Comparison of ENCODE assay signal across 8 cellular contexts in the genomic region with DNA sequence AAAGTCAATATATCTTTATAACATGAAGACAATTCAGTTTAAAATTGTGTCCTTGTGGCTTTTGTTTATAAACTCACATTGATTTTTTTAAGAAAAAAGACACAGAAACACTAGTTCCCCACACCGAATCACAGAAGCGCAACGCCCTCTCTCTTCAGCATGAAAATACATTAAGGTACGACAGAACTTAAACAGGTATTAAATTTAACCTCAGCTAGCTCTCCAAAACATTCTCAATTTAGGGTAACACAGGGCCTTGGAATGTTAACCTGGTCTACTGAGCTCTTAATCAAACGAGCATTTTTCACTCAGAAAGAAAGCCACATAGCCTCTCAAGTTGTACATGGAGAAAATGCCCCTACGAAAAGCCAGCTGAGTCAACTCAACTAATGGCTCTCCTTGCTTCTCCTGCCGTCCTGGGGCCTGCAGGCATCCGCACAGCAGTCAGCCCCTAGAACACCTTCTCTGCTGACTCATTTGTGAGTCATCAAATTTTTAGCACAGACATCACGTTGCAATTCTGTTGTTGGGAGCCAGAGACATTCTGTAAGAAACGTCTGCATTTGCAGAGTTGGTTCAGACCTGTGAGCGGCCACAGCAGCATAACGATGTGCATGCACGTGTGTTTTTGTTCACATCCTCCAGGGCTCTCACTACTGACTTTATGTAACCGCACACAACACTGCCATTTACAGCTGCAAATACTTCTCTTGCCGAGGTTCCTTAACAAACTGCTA.
DNase-seq lines count a peak whose midpoint lies in the region; ATAC-seq and TF ChIP-seq lines count a peak whose summit lies in the region.

No MANE protein-coding gene starts in this region.

- no peaks in the 10 kb centered on the region for H3K27me3 Mint-ChIP-seq in activated CD4-positive, alpha-beta memory T cell treated with anti-CD3 and anti-CD28 coated beads, Interleukin-2, amount 10 ng/mL, durations not matched to agents 7 days and 5 days

- no peak overlapping the region for H3K4me3 Mint-ChIP-seq in activated CD4-positive, alpha-beta memory T cell treated with anti-CD3 and anti-CD28 coated beads, Interleukin-2, amount 10 ng/mL, durations not matched to agents 7 days and 5 days

- peak; percentile 91 for DNase-seq in AG10803 (ENCODE audit: low read depth)
- DNase-seq in KBM-7, result peak; percentile 29
- DNase-seq in astrocyte of the hippocampus (ENCODE audit: low read depth, low spot score), result peak; percentile 96
- DNase-seq in kidney epithelial cell (ENCODE audit: low read depth), result peak; percentile 97
- no peak for DNase-seq in right cardiac atrium
- no peak for DNase-seq in NCI-H1694 treated with DMSO at 0.1 percent for 48 hours (lab: John Stamatoyannopoulos, UW)
- no peak for DNase-seq in activated CD4-positive, alpha-beta memory T cell treated with anti-CD3 and anti-CD28 coated beads, Interleukin-2, amount 10 ng/mL, durations not matched to agents 7 days and 5 days

- H3K4me1 Mint-ChIP-seq in activated CD4-positive, alpha-beta memory T cell treated with anti-CD3 and anti-CD28 coated beads, Interleukin-2, amount 10 ng/mL, durations not matched to agents 7 days and 5 days, result no peaks in the 10 kb centered on the region

- H3K27ac ChIP-seq in right cardiac atrium (ENCODE audit: low read length), result no peak overlapping the region

- H3K27me3 ChIP-seq in kidney epithelial cell (ENCODE audit: control insufficient read depth, insufficient read depth, low read length) (no peaks in the 10 kb centered on the region), right cardiac atrium (ENCODE audit: control insufficient read depth, insufficient read depth) (no peaks in the 10 kb centered on the region)

- ATAC-seq in GM21737 (IDR thresholded peaks at IDR 0.05; ENCODE audit: unreplicated experiment) (no peak), right cardiac atrium (no peak)

- no peaks in the 10 kb centered on the region for H3K36me3 ChIP-seq in kidney epithelial cell (ENCODE audit: control insufficient read depth, insufficient read depth, low read length)

- H3K4me3 ChIP-seq in AG10803 (ENCODE audit: low read length) (no peak overlapping the region), kidney epithelial cell (ENCODE audit: low read depth, low read length) (no peak overlapping the region), right cardiac atrium (ENCODE audit: low read length) (no peak overlapping the region)

- intact Hi-C loops in right cardiac atrium (cut with DNase I), result no loop called here

- CTCF ChIA-PET in activated CD4-positive, alpha-beta memory T cell treated with anti-CD3 and anti-CD28 coated beads, Interleukin-2, amount 10 ng/mL, durations not matched to agents 7 days and 5 days (lab: Charles Lee), result interaction anchor here (0.6 kb wide), 1 partner anchor 10 kb away, joined by 3 read pairs; no protein-coding TSS in a partner anchor

- no peaks in the 10 kb centered on the region for H3K9me3 ChIP-seq in right cardiac atrium (ENCODE audit: control insufficient read depth, low read length)

- H3K27ac Mint-ChIP-seq in activated CD4-positive, alpha-beta memory T cell treated with anti-CD3 and anti-CD28 coated beads, Interleukin-2, amount 10 ng/mL, durations not matched to agents 7 days and 5 days, result no peak overlapping the region

- H3K4me1 ChIP-seq in right cardiac atrium (ENCODE audit: control insufficient read depth, insufficient read depth, low read length), result no peaks in the 10 kb centered on the region

- 80% methylated on average over 15 of the region's 15 CpGs for WGBS in right cardiac atrium

- POLR2A ChIA-PET in activated CD4-positive, alpha-beta memory T cell treated with anti-CD3 and anti-CD28 coated beads, Interleukin-2, amount 10 ng/mL, durations not matched to agents 7 days and 5 days (lab: Charles Lee), result interaction anchor here (0.5 kb wide), 1 partner anchor 240 kb away, joined by 4 read pairs; no protein-coding TSS in a partner anchor

- peaks cover 21% of the 10 kb centered on the region for H3K36me3 Mint-ChIP-seq in activated CD4-positive, alpha-beta memory T cell treated with anti-CD3 and anti-CD28 coated beads, Interleukin-2, amount 10 ng/mL, durations not matched to agents 7 days and 5 days (ENCODE audit: low read depth)

- TF ChIP-seq CTCF in AG10803 (conservative IDR thresholded peaks at IDR 0.05; ENCODE audit: low read length) (peak; percentile 14; the same call in 1 of the 2 replicates), kidney epithelial cell (IDR thresholded peaks at IDR 0.05; ENCODE audit: insufficient read depth, low read length, poor library complexity, severe bottlenecking) (no peak)

- in situ Hi-C loops in KBM-7 (cut with MboI; ENCODE audit: low pct_unique_long_range_greater_than_20kb, low sequenced_read_pairs), result no loop called here

- H3K9me3 Mint-ChIP-seq in activated CD4-positive, alpha-beta memory T cell treated with anti-CD3 and anti-CD28 coated beads, Interleukin-2, amount 10 ng/mL, durations not matched to agents 7 days and 5 days, result no peaks in the 10 kb centered on the region

Comparison
In these comparisons a context has a peak if more than half of its experiments do, and no peak if none do; other contexts are left out.
1. DNase-seq: peak in AG10803 (single experiment), KBM-7 (single experiment), astrocyte of the hippocampus (single experiment) and kidney epithelial cell (single experiment); none in right cardiac atrium (0 of 3), NCI-H1694 treated with DMSO at 0.1 percent for 48 hours (single experiment) and activated CD4-positive, alpha-beta memory T cell treated with anti-CD3 and anti-CD28 coated beads, Interleukin-2, amount 10 ng/mL, durations not matched to agents 7 days and 5 days (single experiment).